In the genomic region with DNA sequence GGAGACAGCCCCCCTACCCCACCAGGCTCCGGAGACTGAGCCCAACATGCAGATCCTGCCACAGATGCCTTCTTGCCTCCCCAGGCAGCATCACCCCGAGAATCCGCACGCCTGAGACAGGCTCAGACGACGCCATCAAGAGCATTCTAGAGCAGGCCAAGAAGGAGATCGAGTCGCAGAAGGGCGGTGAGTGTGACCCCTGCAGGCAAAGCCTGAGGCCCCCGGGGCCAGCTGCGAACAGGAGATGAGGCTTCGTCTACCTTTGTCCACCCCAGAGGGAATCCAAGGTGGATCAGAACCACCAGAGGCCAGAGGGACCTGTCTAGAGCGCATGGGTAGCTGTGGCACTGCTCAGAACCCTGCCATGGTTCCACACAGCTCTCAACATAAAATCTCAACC, we compare ENCODE assay signal across 23 cellular contexts.
"Had no signal": no experiment of that assay in that cellular context is flagged by ENCODE, and none has a peak within 500 bp of the region (broad histone marks: within the 10 kb centered on the region; RNA-seq: fewer than 3 reads in every experiment).

No MANE protein-coding gene starts in this region.

- H3K36me3 ChIP-seq: SJSA1 had no signal

- H3K27ac ChIP-seq: KMS-11, SJSA1, SK-N-MC had no signal

- DNase-seq: Kasumi-1; MM.1S; NCI-H1092 treated with DMSO at 0.1 percent for 48 hours; NCI-H1436; NCI-H187; NCI-H2029; NCI-H2081 treated with DMSO at 0.1 percent for 48 hours; NCI-H2171; NCI-H226; NCI-H446; NCI-H510A; NCI-H524 treated with DMSO at 0.1 percent for 48 hours; NCI-H69; NCI-H774; NK-92 treated with Interleukin-12 subunit alpha and Interleukin-12 subunit beta, amount 100 ng/mL, for 24 hours; Right ventricle myocardium superior; RPMI8226; SIG-M5 had no signal

- H3K9me3 ChIP-seq: SJSA1 had no signal

- H3K4me2 ChIP-seq: KMS-11 had no signal

- H3K27me3 ChIP-seq: SJSA1 had no signal

- H3K4me3 ChIP-seq: K562, SJSA1, SK-N-MC had no signal

- ATAC-seq: K562 had no signal

- H3K9ac ChIP-seq: KMS-11 had no signal

- FAIRE-seq: K562, RCC 7860 had no signal

- H3K4me1 ChIP-seq: SJSA1 had no signal
